11 cellular contexts compared by ENCODE assay signal in genomic region chr10:79502561-79503309, GRCh38. TPM values are rescaled to one million over a fixed set of nuclear protein-coding genes. Genes with fewer than 3 reads are reported as not detected.
DNase-seq lines count a peak whose midpoint lies in the region; ATAC-seq and TF ChIP-seq lines count a peak whose summit lies in the region.
"Had no signal": no experiment of that assay in that cellular context is flagged by ENCODE, and none has a peak within 500 bp of the region (broad histone marks: within the 10 kb centered on the region; RNA-seq: fewer than 3 reads in every experiment).

No MANE protein-coding gene starts in this region.

- no peaks in the 10 kb centered on the region for H3K36me3 Mint-ChIP-seq in endodermal cell (ENCODE audit: low read depth)

- DNase-seq in DMS53 (lab: John Stamatoyannopoulos, UW) (peak; percentile 65), endodermal cell (peak; percentile 90), omental fat pad (ENCODE audit: low spot score) (no peak), T-helper 1 cell (no peak), NCI-H446 (lab: John Stamatoyannopoulos, UW) (no peak)
- no peak for DNase-seq in activated naive CD4-positive, alpha-beta T cell treated with anti-CD3 and anti-CD28 coated beads, Interleukin-2, amount 50 U/mL, for 16 hours
- DNase-seq: activated CD4-positive, alpha-beta T cell treated with anti-CD3 and anti-CD28 coated beads, Interleukin-2, amount 50 U/mL, for 4 hours had no signal

- no peaks in the 10 kb centered on the region for H3K9me3 ChIP-seq in endodermal cell (ENCODE audit: control insufficient read depth, low read length)

- H3K36me3 ChIP-seq in endodermal cell (ENCODE audit: control insufficient read depth, insufficient read depth, low read length): no peaks in the 10 kb centered on the region

- peak; percentile 67 for ATAC-seq in omental fat pad (ENCODE audit: low FRiP score)
- ATAC-seq in HG02763 (IDR thresholded peaks at IDR 0.05; ENCODE audit: unreplicated experiment): no peak

- TF ChIP-seq CTCF in LNCAP (IDR thresholded peaks at IDR 0.05) (peak; percentile 34), endodermal cell (conservative IDR thresholded peaks at IDR 0.05) (peak; percentile 77), omental fat pad (IDR thresholded peaks at IDR 0.05) (no peak)

- no peak overlapping the region for H3K27ac ChIP-seq in endodermal cell (ENCODE audit: low read depth, low read length)
- H3K27ac ChIP-seq: epithelial cell of prostate had no signal

- H3K4me1 Mint-ChIP-seq in endodermal cell: no peaks in the 10 kb centered on the region
- H3K4me1 Mint-ChIP-seq: IgD-negative memory B cell had no signal

- H3K27ac Mint-ChIP-seq in endodermal cell: no peak overlapping the region
- H3K27ac Mint-ChIP-seq: IgD-negative memory B cell had no signal

- no peak overlapping the region for H3K4me3 Mint-ChIP-seq in endodermal cell
- H3K4me3 Mint-ChIP-seq: IgD-negative memory B cell had no signal

- H3K9me3 Mint-ChIP-seq in endodermal cell: no peaks in the 10 kb centered on the region
- H3K9me3 Mint-ChIP-seq: IgD-negative memory B cell had no signal

- H3K27me3 ChIP-seq in endodermal cell (ENCODE audit: control insufficient read depth, insufficient read depth, low read length, poor library complexity, severe bottlenecking): peaks cover 25% of the 10 kb centered on the region

- WGBS in endodermal cell (ENCODE audit: insufficient coverage in 1 of 2, insufficient read length in 1 of 2), 2 experiments: 27 to 31% methylated on average over 5 to 7 of the region's 7 CpGs

- H3K9ac ChIP-seq in endodermal cell (ENCODE audit: extremely low read depth, low read length, poor library complexity, severe bottlenecking): no peak overlapping the region

- H3K4me3 ChIP-seq in endodermal cell (ENCODE audit: low read length): no peak overlapping the region

- peaks cover 49% of the 10 kb centered on the region for H3K27me3 Mint-ChIP-seq in endodermal cell (ENCODE audit: insufficient read depth)

- H3K4me1 ChIP-seq in endodermal cell (ENCODE audit: control insufficient read depth, insufficient read depth, low read length): no peaks in the 10 kb centered on the region

RNA-seq across cellular contexts. Expression of gene EIF5AL1, which starts 9.6 kb away (rescaled TPM):
- total RNA-seq in endodermal cell (under 1 TPM; 0.22 to 0.62 TPM), omental fat pad (under 1 TPM in 3 of 4 donors, not detected in 1; 0.19 to 0.24 (median 0.19) TPM)
- polyA plus RNA-seq in endodermal cell (2013, experiment 1 of 2): 1.7 TPM
- polyA plus RNA-seq in endodermal cell (2013, experiment 2 of 2): 1.9 TPM

RNA-seq across cellular contexts. Expression of gene ZCCHC24, which starts 57.3 kb away (rescaled TPM):
- 10 to 100 TPM in 1 of 2 donors, 1 to 10 TPM in 1; 7.6 to 10.7 TPM for total RNA-seq in endodermal cell
- 11.2 TPM for polyA plus RNA-seq in endodermal cell (2013, experiment 1 of 2)
- 11.5 TPM for polyA plus RNA-seq in endodermal cell (2013, experiment 2 of 2)
- total RNA-seq in omental fat pad: 10 to 100 TPM; 47.1 to 73.6 (median 55.5) TPM

RNA-seq across cellular contexts. Expression of gene SFTPA2, which starts 57.5 kb away (rescaled TPM):
- not detected for total RNA-seq in endodermal cell
- polyA plus RNA-seq in endodermal cell (2013, experiment 1 of 2): 0.18 TPM
- polyA plus RNA-seq in endodermal cell (2013, experiment 2 of 2): 0.37 TPM
- under 1 TPM in 1 of 4 donors, not detected in 3; 0.25 TPM for total RNA-seq in omental fat pad
- polyA plus RNA-seq: IgD-negative memory B cell had no signal

Comparison
In these comparisons a context has a peak if more than half of its experiments do, and no peak if none do; other contexts are left out.
1. DNase-seq: peak in DMS53 (single experiment) and endodermal cell (single experiment); none in omental fat pad (single experiment), T-helper 1 cell (0 of 5), NCI-H446 (0 of 2) and activated naive CD4-positive, alpha-beta T cell treated with anti-CD3 and anti-CD28 coated beads, Interleukin-2, amount 50 U/mL, for 16 hours (single experiment).
2. CTCF ChIP-seq: peak in LNCAP (single experiment) and endodermal cell (single experiment); none in omental fat pad (0 of 3).
3. RNA of gene ZCCHC24, which starts 57.3 kb away (total RNA-seq): 47.1 to 73.6 TPM in omental fat pad; 7.6 to 10.7 TPM in endodermal cell; every median in the first group is over 4 times any median in the second.